In the genomic region with DNA sequence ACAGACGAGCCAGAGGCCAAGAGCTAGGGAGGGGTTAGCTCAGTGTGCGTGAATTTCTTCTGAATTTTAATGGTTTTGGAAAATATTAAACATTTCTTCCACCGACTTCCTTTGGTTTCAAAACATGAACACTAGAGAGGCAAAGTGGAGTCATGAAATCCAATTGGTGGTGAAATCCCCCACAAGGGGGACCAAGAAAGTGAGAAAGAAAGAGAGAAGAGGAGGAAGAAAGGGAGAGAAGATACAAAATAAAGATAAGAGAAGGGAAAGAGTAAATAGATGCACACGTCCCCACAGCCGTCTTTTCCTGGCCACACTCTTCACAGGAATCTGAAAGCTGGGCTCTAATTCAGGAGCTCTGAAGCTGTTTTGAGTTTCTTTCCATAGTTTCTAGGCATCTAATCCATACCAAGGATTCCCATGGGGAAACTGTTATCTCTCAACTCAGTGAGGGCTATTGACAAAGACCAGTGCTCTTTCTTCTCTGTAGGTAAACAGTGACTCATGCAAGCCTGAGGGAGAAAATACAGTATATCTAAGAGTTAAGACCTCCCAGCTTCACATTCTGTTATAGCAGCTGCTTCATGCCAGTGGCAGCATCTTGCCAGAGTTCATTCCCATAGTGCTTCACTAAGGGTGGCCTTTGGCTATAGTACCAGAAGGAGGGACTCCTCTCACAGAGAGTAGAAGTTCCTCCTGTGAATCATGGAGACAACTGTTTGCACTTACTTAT, we compare ENCODE assay signal across 11 cellular contexts.
DNase-seq lines count a peak whose midpoint lies in the region; TF ChIP-seq lines count a peak whose summit lies in the region.
"Had no signal": no experiment of that assay in that cellular context is flagged by ENCODE, and none has a peak within 500 bp of the region (broad histone marks: within the 10 kb centered on the region; RNA-seq: fewer than 3 reads in every experiment).

No MANE protein-coding gene starts in this region.

- H3K27me3 ChIP-seq in trophoblast cell (ENCODE audit: insufficient read depth, low read length) (no peaks in the 10 kb centered on the region), MG63 (no peaks in the 10 kb centered on the region)

- H3K36me3 ChIP-seq in trophoblast cell (ENCODE audit: control insufficient read depth in 1 of 2, insufficient read depth in 2 of 2, low read length in 2 of 2) (no peaks in the 10 kb centered on the region), MG63 (no peaks in the 10 kb centered on the region)

- H3K23ac ChIP-seq in trophoblast cell (ENCODE audit: low read length), result no peak overlapping the region

- no peak overlapping the region for H3K18ac ChIP-seq in trophoblast cell (ENCODE audit: low read length)

- peaks cover 15% of the 10 kb centered on the region for H3K79me1 ChIP-seq in trophoblast cell (ENCODE audit: low read length)

- H3K14ac ChIP-seq in trophoblast cell (ENCODE audit: low read length), result peak overlapping the region; percentile 85

- H2BK12ac ChIP-seq in trophoblast cell (ENCODE audit: low read length), result peak overlapping the region; percentile 95

- peak overlapping the region; percentile 97 for H2BK120ac ChIP-seq in trophoblast cell (ENCODE audit: insufficient read depth, low read length, poor library complexity)

- no peaks in the 10 kb centered on the region for H3K9me3 ChIP-seq in trophoblast cell (ENCODE audit: insufficient read depth, low read depth, low read length)
- no peaks in the 10 kb centered on the region for H3K9me3 ChIP-seq in MG63

- H2AK5ac ChIP-seq in trophoblast cell (ENCODE audit: low read length), result no peak overlapping the region

- peak overlapping the region; percentile 94 for H3K27ac ChIP-seq in trophoblast cell (ENCODE audit: low read depth, low read length)
- H3K27ac ChIP-seq: VCaP had no signal

- no peak overlapping the region for H3K4me2 ChIP-seq in trophoblast cell (ENCODE audit: low read length)

- peak; percentile 7 for TF ChIP-seq CTCF in choroid plexus epithelial cell (conservative IDR thresholded peaks at IDR 0.05; ENCODE audit: low read depth, low read length)

- H4K91ac ChIP-seq in trophoblast cell (ENCODE audit: low read depth, low read length), result peak overlapping the region; percentile 95

- H3K4me1 ChIP-seq in trophoblast cell (ENCODE audit: control insufficient read depth in 1 of 2, insufficient read depth in 2 of 2, low read length in 2 of 2), result peaks cover 10 to 21% of the 10 kb centered on the region in 2 experiments

- H2BK5ac ChIP-seq in trophoblast cell (ENCODE audit: low read depth, low read length, poor library complexity), result peak overlapping the region; percentile 98

- DNase-seq in EH (ENCODE audit: low read depth), result peak; percentile 23
- peak; percentile 63 for DNase-seq in NCI-H460 (ENCODE audit: extremely low read depth, low read depth)
- DNase-seq in choroid plexus epithelial cell (ENCODE audit: low read depth), result peak; percentile 93
- peak; percentile 92 to 99 for DNase-seq in trophoblast cell
- DNase-seq in DMS114 treated with DMSO at 0.1 percent for 48 hours (lab: John Stamatoyannopoulos, UW; ENCODE audit: unreplicated experiment), result no peak
- no peak for DNase-seq in DMS79 treated with DMSO at 0.1 percent for 48 hours (lab: John Stamatoyannopoulos, UW)
- no peak for DNase-seq in MG63
- DNase-seq: anterior cingulate cortex, DND-41, NCI-H2029 had no signal

- H4K12ac ChIP-seq in trophoblast cell (ENCODE audit: low read depth, low read length), result no peak overlapping the region

- no peak overlapping the region for H3K9ac ChIP-seq in trophoblast cell (ENCODE audit: low read length)

- peaks cover 2% of the 10 kb centered on the region for H3K79me2 ChIP-seq in trophoblast cell (ENCODE audit: control insufficient read depth, insufficient read depth, low read length, poor library complexity)

- H3K4me3 ChIP-seq in choroid plexus epithelial cell (ENCODE audit: low read depth, low read length) (no peak overlapping the region), trophoblast cell (ENCODE audit: low read depth, low read length) (no peak overlapping the region), MG63 (no peak overlapping the region)

- H2AFZ ChIP-seq in trophoblast cell (ENCODE audit: insufficient read depth, low read length, poor library complexity), result peak overlapping the region; percentile 64

- no CpG with 5 or more reads among the region's 5 CpGs for WGBS in trophoblast cell (ENCODE audit: extremely low coverage, insufficient coverage, insufficient read length)

- H3K4ac ChIP-seq in trophoblast cell (ENCODE audit: low read depth, low read length), result peak overlapping the region; percentile 54

- peak overlapping the region; percentile 66 for H4K8ac ChIP-seq in trophoblast cell (ENCODE audit: low read depth, low read length)

Comparison
In these comparisons a context has a peak if more than half of its experiments do, and no peak if none do; other contexts are left out.
1. DNase-seq: peak in EH (single experiment), NCI-H460 (single experiment), choroid plexus epithelial cell (single experiment) and trophoblast cell (2 of 2); none in DMS114 treated with DMSO at 0.1 percent for 48 hours (single experiment), DMS79 treated with DMSO at 0.1 percent for 48 hours (single experiment) and MG63 (single experiment).